Comparison of ENCODE assay signal across 8 cellular contexts in genomic region chr7:135169141-135169935, GRCh38. TPM values are rescaled to one million over a fixed set of nuclear protein-coding genes. Genes with fewer than 3 reads are reported as not detected.
DNase-seq lines count a peak whose midpoint lies in the region; ATAC-seq and TF ChIP-seq lines count a peak whose summit lies in the region.

No MANE protein-coding gene starts in this region.

- H3K4me1 ChIP-seq in SJCRH30, result no peaks in the 10 kb centered on the region

- peak overlapping the region; percentile 97 for H3K27ac ChIP-seq in C4-2B
- peak overlapping the region; percentile 88; the same call in 1 of the 2 replicates for H3K27ac ChIP-seq in SJCRH30

- H3K4me3 ChIP-seq in SJCRH30, result peak overlapping the region; percentile 89
- peak overlapping the region; percentile 76 for H3K4me3 ChIP-seq in astrocyte of the cerebellum (ENCODE audit: low read depth, low read length)
- peak overlapping the region; percentile 91 for H3K4me3 ChIP-seq in kidney epithelial cell (ENCODE audit: low read depth, low read length)

- TF ChIP-seq CTCF in C4-2B (conservative IDR thresholded peaks at IDR 0.05), result peak; percentile 74
- TF ChIP-seq CTCF in astrocyte of the cerebellum (IDR thresholded peaks at IDR 0.05; ENCODE audit: low read depth, low read length, missing control alignments), result peak; percentile 31
- TF ChIP-seq CTCF in kidney epithelial cell (IDR thresholded peaks at IDR 0.05; ENCODE audit: insufficient read depth, low read length, poor library complexity, severe bottlenecking), result peak; percentile 60

- H3K27me3 ChIP-seq in SJCRH30 (no peaks in the 10 kb centered on the region), kidney epithelial cell (ENCODE audit: control insufficient read depth, insufficient read depth, low read length) (no peaks in the 10 kb centered on the region)

- H3K36me3 ChIP-seq in SJCRH30 (peaks cover 32% of the 10 kb centered on the region), kidney epithelial cell (ENCODE audit: control insufficient read depth, insufficient read depth, low read length) (peaks cover 2% of the 10 kb centered on the region)

- in situ Hi-C loops in astrocyte of the cerebellum (cut with HindIII; ENCODE audit: low sequenced_read_pairs), result no loop called here

- H3K9me3 ChIP-seq in SJCRH30 (replicated peaks), result no peaks in the 10 kb centered on the region

- DNase-seq in SJCRH30 (peak; percentile 31 to 47), astrocyte of the cerebellum (ENCODE audit: low read depth) (no peak), kidney epithelial cell (ENCODE audit: low read depth) (no peak), NCI-H1694 (lab: John Stamatoyannopoulos, UW) (no peak)
- DNase-seq in stimulated activated CD4-positive, alpha-beta T cell treated with anti-CD3 and anti-CD28 coated beads, TNF-alpha, amount 100 ng/mL, for 48 hours (ENCODE audit: low read depth in 3 of 3), result peak; percentile 49 to 58 (median 49)

- ATAC-seq in GM18909 (IDR thresholded peaks at IDR 0.05; ENCODE audit: poor library complexity, unreplicated experiment) (peak; percentile 44), HG03159 (IDR thresholded peaks at IDR 0.05; ENCODE audit: unreplicated experiment) (peak; percentile 27)

RNA-seq across cellular contexts. Expression of gene CYREN, which starts 1.2 kb away (rescaled TPM):
- 57.5 and 61.7 TPM in 2 replicates for total RNA-seq in SJCRH30 (2014; rRNA removed; shearing (Covaris generic))
- 74.2 and 76.5 TPM in 2 replicates for total RNA-seq in kidney epithelial cell

RNA-seq across cellular contexts. Expression of gene TMEM140, which starts 21.5 kb away (rescaled TPM):
- 0.12 TPM in 1 of 2 replicates, not detected in the other for total RNA-seq in SJCRH30 (2014; rRNA removed; shearing (Covaris generic))
- total RNA-seq in kidney epithelial cell, result 0.75 and 1.8 TPM in 2 replicates

RNA-seq across cellular contexts. Expression of gene WDR91, which starts 42.0 kb away (rescaled TPM):
- 12.1 and 14.6 TPM in 2 replicates for total RNA-seq in SJCRH30 (2014; rRNA removed; shearing (Covaris generic))
- total RNA-seq in kidney epithelial cell, result 8.5 and 14.1 TPM in 2 replicates

Comparison
In these comparisons a context has a peak if more than half of its experiments do, and no peak if none do; other contexts are left out.
1. DNase-seq: peak in SJCRH30 (2 of 2) and stimulated activated CD4-positive, alpha-beta T cell treated with anti-CD3 and anti-CD28 coated beads, TNF-alpha, amount 100 ng/mL, for 48 hours (3 of 3); none in astrocyte of the cerebellum (single experiment), kidney epithelial cell (single experiment) and NCI-H1694 (single experiment).
2. Peak in every context shown above with its lines, with median percentiles within 50 percentile points of each other: CTCF ChIP-seq and H3K4me3 ChIP-seq.